1 cellular context compared by ENCODE assay signal in genomic region chr22:32706149-32706548, GRCh38.
A peak's percentile ranks its signal among the peaks of the same experiment; 100 is the strongest.
TF ChIP-seq lines count a peak whose summit lies in the region.

No MANE protein-coding gene starts in this region.

TF ChIP-seq in K562, 482 proteins besides CTCF, POLR2A, EP300 and RAD21 (continued from another document):
- TF ChIP-seq MITF (IDR thresholded peaks at IDR 0.05) (no peak), CBX5 (IDR thresholded peaks at IDR 0.05; ENCODE audit: borderline replicate concordance, low read depth) (peak; percentile 92), ZNF280A (IDR thresholded peaks at IDR 0.05; ENCODE audit: low read depth, partially characterized antibody) (peak; percentile 88), CEBPG (CRISPR knock-in tag; IDR thresholded peaks at IDR 0.05) (no peak), CEBPG (tag; conservative IDR thresholded peaks at IDR 0.05 in 1 of 2, IDR thresholded peaks at IDR 0.05 in 1 of 2) (no peak), NELFE (IDR thresholded peaks at IDR 0.05; ENCODE audit: insufficient read depth, insufficient read length) (no peak), GATAD2A (IDR thresholded peaks at IDR 0.05) (no peak), IRF9 (tag; IDR thresholded peaks at IDR 0.05) (no peak), NFYB (IDR thresholded peaks at IDR 0.05; ENCODE audit: extremely low read depth, insufficient read length) (no peak), ZNF318 (IDR thresholded peaks at IDR 0.05; ENCODE audit: borderline replicate concordance in 1 of 2, low read depth in 1 of 2) (no peak), ZNF282 (CRISPR knock-in tag; IDR thresholded peaks at IDR 0.05) (no peak), RHOXF2B (CRISPR knock-in tag; conservative IDR thresholded peaks at IDR 0.05) (no peak), TBL1XR1 (IDR thresholded peaks at IDR 0.05; ENCODE audit: low read length in 2 of 2) (no peak), KDM2B (CRISPR knock-in tag; IDR thresholded peaks at IDR 0.05) (no peak), ZNF41 (CRISPR knock-in tag; conservative IDR thresholded peaks at IDR 0.05) (0 out of 2 replicates have a peak, but pooled peaks have one; percentile 54), KLF16 (IDR thresholded peaks at IDR 0.05) (no peak), TRIM28 (IDR thresholded peaks at IDR 0.05) (peak; percentile 97), ZNF592 (IDR thresholded peaks at IDR 0.05) (no peak), ZHX1 (conservative IDR thresholded peaks at IDR 0.05; ENCODE audit: low read length) (no peak), ZNF507 (tag; conservative IDR thresholded peaks at IDR 0.05) (no peak), ZNF717 (CRISPR knock-in tag; IDR thresholded peaks at IDR 0.05) (no peak), ZNF280B (CRISPR knock-in tag; IDR thresholded peaks at IDR 0.05) (no peak), NR0B1 (IDR thresholded peaks at IDR 0.05; ENCODE audit: partially characterized antibody) (no peak), GABPB2 (CRISPR knock-in tag; conservative IDR thresholded peaks at IDR 0.05) (no peak), ZNF586 (CRISPR knock-in tag; conservative IDR thresholded peaks at IDR 0.05) (no peak), ZBTB17 (CRISPR knock-in tag; IDR thresholded peaks at IDR 0.05) (no peak), SAFB2 (IDR thresholded peaks at IDR 0.05; ENCODE audit: borderline replicate concordance, low read depth, low read length, severe bottlenecking) (no peak)
